24 cellular contexts compared by ENCODE assay signal in genomic region chr4:71554025-71554424, GRCh38.
"Had no signal": no experiment of that assay in that cellular context is flagged by ENCODE, and none has a peak within 500 bp of the region (broad histone marks: within the 10 kb centered on the region; RNA-seq: fewer than 3 reads in every experiment).

No MANE protein-coding gene starts in this region.

- H3K4me3 ChIP-seq: pancreas, prostate gland, right lobe of liver, sigmoid colon, stomach, thoracic aorta, thyroid gland, tibial nerve, upper lobe of left lung, vagina had no signal

- H3K4me3 Mint-ChIP-seq: natural killer cell treated with Interleukin-12 subunit alpha and Interleukin-12 subunit beta and Interleukin-15 and Interleukin-18, amount 100 ng/mL, for 72 hours; nephron progenitor cell; neural crest cell; stimulated activated effector memory CD8-positive, alpha-beta T cell treated with anti-CD3 and anti-CD28 coated beads, Interleukin-12 subunit alpha, Interleukin-12 subunit beta, amount 100 ng/mL, for 72 hours; stimulated activated naive B cell treated with anti-CD40 and anti-IgM and Interleukin-4, amounts not matched to agents 10 μg/mL and 1 μg/mL and 100 μg/mL, for 72 hours; stimulated activated naive CD8-positive, alpha-beta T cell treated with anti-CD3 and anti-CD28 coated beads, Interleukin-15, Interleukin-2, amounts not matched to agents 100 ng/mL and 50 ng/mL, for 24 hours had no signal

- H3K9me3 Mint-ChIP-seq: natural killer cell treated with Interleukin-12 subunit alpha and Interleukin-12 subunit beta and Interleukin-15 and Interleukin-18, amount 100 ng/mL, for 72 hours; nephron progenitor cell; neural crest cell; stimulated activated effector memory CD8-positive, alpha-beta T cell treated with anti-CD3 and anti-CD28 coated beads, Interleukin-12 subunit alpha, Interleukin-12 subunit beta, amount 100 ng/mL, for 72 hours; stimulated activated naive B cell treated with anti-CD40 and anti-IgM and Interleukin-4, amounts not matched to agents 10 μg/mL and 1 μg/mL and 100 μg/mL, for 72 hours; stimulated activated naive CD8-positive, alpha-beta T cell treated with anti-CD3 and anti-CD28 coated beads, Interleukin-15, Interleukin-2, amounts not matched to agents 100 ng/mL and 50 ng/mL, for 24 hours had no signal

- H3K4me1 Mint-ChIP-seq: stimulated activated effector memory CD8-positive, alpha-beta T cell treated with anti-CD3 and anti-CD28 coated beads, Interleukin-12 subunit alpha, Interleukin-12 subunit beta, amount 100 ng/mL, for 72 hours; stimulated activated naive B cell treated with anti-CD40 and anti-IgM and Interleukin-4, amounts not matched to agents 10 μg/mL and 1 μg/mL and 100 μg/mL, for 72 hours had no signal

- DNase-seq: nephron progenitor cell; pancreas; retina; right cardiac atrium; right lobe of liver; sigmoid colon; stimulated activated CD4-positive, alpha-beta T cell treated with anti-CD3 and anti-CD28 coated beads, Interleukin-15, amount 100 ng/mL, for 24 hours; stimulated activated CD4-positive, alpha-beta T cell treated with anti-CD3 and anti-CD28 coated beads, Interleukin-2, amount 100 ng/mL, for 24 hours; stimulated activated CD4-positive, alpha-beta T cell treated with anti-CD3 and anti-CD28 coated beads, Interleukin-2, amount 100 ng/mL, for 48 hours; stimulated activated CD4-positive, alpha-beta T cell treated with anti-CD3 and anti-CD28 coated beads, Interleukin-4, amount 100 ng/mL, for 24 hours; stimulated activated naive B cell treated with anti-CD40 and anti-IgM and Interleukin-4, amounts not matched to agents 10 μg/mL and 1 μg/mL and 100 μg/mL, for 72 hours; stimulated activated naive CD4-positive, alpha-beta T cell treated with Interleukin-2 at 50 U/mL for 16 hours; stomach; upper lobe of left lung had no signal

- H3K27me3 Mint-ChIP-seq: natural killer cell treated with Interleukin-12 subunit alpha and Interleukin-12 subunit beta and Interleukin-15 and Interleukin-18, amount 100 ng/mL, for 72 hours; stimulated activated naive B cell treated with anti-CD40 and anti-IgM and Interleukin-4, amounts not matched to agents 10 μg/mL and 1 μg/mL and 100 μg/mL, for 72 hours; stimulated activated naive CD8-positive, alpha-beta T cell treated with anti-CD3 and anti-CD28 coated beads, Interleukin-15, Interleukin-2, amounts not matched to agents 100 ng/mL and 50 ng/mL, for 24 hours had no signal

- FAIRE-seq: urothelium cell line had no signal

- H3K27ac Mint-ChIP-seq: natural killer cell treated with Interleukin-12 subunit alpha and Interleukin-12 subunit beta and Interleukin-15 and Interleukin-18, amount 100 ng/mL, for 72 hours; nephron progenitor cell; stimulated activated effector memory CD8-positive, alpha-beta T cell treated with anti-CD3 and anti-CD28 coated beads, Interleukin-12 subunit alpha, Interleukin-12 subunit beta, amount 100 ng/mL, for 72 hours; stimulated activated naive B cell treated with anti-CD40 and anti-IgM and Interleukin-4, amounts not matched to agents 10 μg/mL and 1 μg/mL and 100 μg/mL, for 72 hours; stimulated activated naive CD8-positive, alpha-beta T cell treated with anti-CD3 and anti-CD28 coated beads, Interleukin-15, Interleukin-2, amounts not matched to agents 100 ng/mL and 50 ng/mL, for 24 hours had no signal

- H3K36me3 Mint-ChIP-seq: natural killer cell treated with Interleukin-12 subunit alpha and Interleukin-12 subunit beta and Interleukin-15 and Interleukin-18, amount 100 ng/mL, for 72 hours; stimulated activated effector memory CD8-positive, alpha-beta T cell treated with anti-CD3 and anti-CD28 coated beads, Interleukin-12 subunit alpha, Interleukin-12 subunit beta, amount 100 ng/mL, for 72 hours; stimulated activated naive B cell treated with anti-CD40 and anti-IgM and Interleukin-4, amounts not matched to agents 10 μg/mL and 1 μg/mL and 100 μg/mL, for 72 hours had no signal
